Comparison of ENCODE assay signal across 1 cellular context in the genomic region with DNA sequence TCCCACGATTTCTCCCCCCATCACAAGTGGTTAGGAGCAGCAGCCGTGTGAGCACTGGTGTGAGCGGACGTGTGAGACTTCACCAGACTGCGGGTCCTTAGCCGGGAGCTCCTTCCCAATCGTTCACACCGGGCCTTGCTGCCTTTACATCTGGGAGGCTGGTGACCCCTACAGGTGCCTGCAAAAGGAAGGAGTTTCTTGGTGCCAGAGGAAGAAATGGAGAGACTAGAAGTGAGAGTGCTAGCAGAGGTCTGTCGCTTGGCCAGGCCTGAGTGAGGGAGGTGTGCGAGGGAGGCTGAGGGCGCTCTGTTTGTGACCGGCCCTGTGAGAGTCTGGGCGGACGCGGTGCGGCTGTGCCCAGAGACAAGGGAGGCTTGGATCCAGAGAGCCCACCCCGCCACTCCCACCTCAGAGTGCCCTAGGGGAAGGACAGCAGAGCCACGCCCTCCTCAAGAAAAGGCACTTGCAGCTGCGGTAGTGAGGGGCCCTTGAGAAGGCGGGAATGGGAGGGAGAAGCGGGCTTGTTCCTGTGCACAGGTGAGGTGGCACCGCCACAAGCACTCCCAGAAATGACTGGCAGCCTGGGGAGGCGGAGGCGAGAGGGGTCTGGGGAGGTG.
TF ChIP-seq lines count a peak whose summit lies in the region.

No MANE protein-coding gene starts in this region.

TF ChIP-seq in SK-N-SH treated with all-trans-retinoic acid at 6 μM for 48 hours, 23 proteins besides CTCF, POLR2A, EP300 and RAD21 (continued from another document):
- TF ChIP-seq, protein P1, sequence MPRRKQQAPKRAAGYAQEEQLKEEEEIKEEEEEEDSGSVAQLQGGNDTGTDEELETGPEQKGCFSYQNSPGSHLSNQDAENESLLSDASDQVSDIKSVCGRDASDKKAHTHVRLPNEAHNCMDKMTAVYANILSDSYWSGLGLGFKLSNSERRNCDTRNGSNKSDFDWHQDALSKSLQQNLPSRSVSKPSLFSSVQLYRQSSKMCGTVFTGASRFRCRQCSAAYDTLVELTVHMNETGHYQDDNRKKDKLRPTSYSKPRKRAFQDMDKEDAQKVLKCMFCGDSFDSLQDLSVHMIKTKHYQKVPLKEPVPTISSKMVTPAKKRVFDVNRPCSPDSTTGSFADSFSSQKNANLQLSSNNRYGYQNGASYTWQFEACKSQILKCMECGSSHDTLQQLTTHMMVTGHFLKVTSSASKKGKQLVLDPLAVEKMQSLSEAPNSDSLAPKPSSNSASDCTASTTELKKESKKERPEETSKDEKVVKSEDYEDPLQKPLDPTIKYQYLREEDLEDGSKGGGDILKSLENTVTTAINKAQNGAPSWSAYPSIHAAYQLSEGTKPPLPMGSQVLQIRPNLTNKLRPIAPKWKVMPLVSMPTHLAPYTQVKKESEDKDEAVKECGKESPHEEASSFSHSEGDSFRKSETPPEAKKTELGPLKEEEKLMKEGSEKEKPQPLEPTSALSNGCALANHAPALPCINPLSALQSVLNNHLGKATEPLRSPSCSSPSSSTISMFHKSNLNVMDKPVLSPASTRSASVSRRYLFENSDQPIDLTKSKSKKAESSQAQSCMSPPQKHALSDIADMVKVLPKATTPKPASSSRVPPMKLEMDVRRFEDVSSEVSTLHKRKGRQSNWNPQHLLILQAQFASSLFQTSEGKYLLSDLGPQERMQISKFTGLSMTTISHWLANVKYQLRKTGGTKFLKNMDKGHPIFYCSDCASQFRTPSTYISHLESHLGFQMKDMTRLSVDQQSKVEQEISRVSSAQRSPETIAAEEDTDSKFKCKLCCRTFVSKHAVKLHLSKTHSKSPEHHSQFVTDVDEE (CRISPR knock-in tag; IDR thresholded peaks at IDR 0.05) = no peak
- TF ChIP-seq ISL1 (CRISPR knock-in tag; IDR thresholded peaks at IDR 0.05) = no peak
- TF ChIP-seq RARB (CRISPR knock-in tag; IDR thresholded peaks at IDR 0.05) = no peak
